In genomic region chr20:40562031-40562430, GRCh38 we compare ENCODE assay signal across 12 cellular contexts.
DNase-seq lines count a peak whose midpoint lies in the region; ATAC-seq and TF ChIP-seq lines count a peak whose summit lies in the region.
"Had no signal": no experiment of that assay in that cellular context is flagged by ENCODE, and none has a peak within 500 bp of the region (broad histone marks: within the 10 kb centered on the region; RNA-seq: fewer than 3 reads in every experiment).

No MANE protein-coding gene starts in this region.

- H3K4me3 Mint-ChIP-seq in mesothelial cell of epicardium: no peak overlapping the region
- H3K4me3 Mint-ChIP-seq: CD8-positive, alpha-beta memory T cell had no signal

- H3K9me3 Mint-ChIP-seq in mesothelial cell of epicardium: no peaks in the 10 kb centered on the region
- H3K9me3 Mint-ChIP-seq: CD8-positive, alpha-beta memory T cell had no signal

- no peak for ATAC-seq in HG02973 (IDR thresholded peaks at IDR 0.05; ENCODE audit: unreplicated experiment)
- ATAC-seq in GM18907 (IDR thresholded peaks at IDR 0.05; ENCODE audit: unreplicated experiment): no peak
- ATAC-seq in HG03196 (IDR thresholded peaks at IDR 0.05; ENCODE audit: unreplicated experiment): no peak

- H3K4me1 Mint-ChIP-seq in mesothelial cell of epicardium: peaks cover 19% of the 10 kb centered on the region
- H3K4me1 Mint-ChIP-seq: CD8-positive, alpha-beta memory T cell had no signal

- H3K36me3 Mint-ChIP-seq in mesothelial cell of epicardium: no peaks in the 10 kb centered on the region
- H3K36me3 Mint-ChIP-seq: CD8-positive, alpha-beta memory T cell had no signal

- peaks cover 7% of the 10 kb centered on the region for H3K27me3 Mint-ChIP-seq in mesothelial cell of epicardium (ENCODE audit: low read depth)

- TF ChIP-seq CTCF in fibroblast of mammary gland (conservative IDR thresholded peaks at IDR 0.05; ENCODE audit: control insufficient read depth, insufficient read depth, low read depth, low read length): no peak
- TF ChIP-seq CTCF in mesothelial cell of epicardium (IDR thresholded peaks at IDR 0.05; ENCODE audit: unreplicated experiment): no peak

- no peak overlapping the region for H3K27ac Mint-ChIP-seq in mesothelial cell of epicardium
- H3K27ac Mint-ChIP-seq: CD8-positive, alpha-beta memory T cell had no signal

- peak; percentile 56 for DNase-seq in H4 (ENCODE audit: low spot score)
- DNase-seq in SW480 (ENCODE audit: low spot score): peak; percentile 93
- DNase-seq in fibroblast of mammary gland (ENCODE audit: low read depth): peak; percentile 42
- peak; percentile 27 for DNase-seq in renal cortical epithelial cell (ENCODE audit: low read depth)
- no peak for DNase-seq in mesothelial cell of epicardium (ENCODE audit: low spot score in 2 of 2, unreplicated experiment in 2 of 2)
- DNase-seq: CD8-positive, alpha-beta memory T cell; effector CD4-positive, alpha-beta T cell; NCI-H187 treated with DMSO at 0.1 percent for 48 hours had no signal

- H3K4me3 ChIP-seq in fibroblast of mammary gland (ENCODE audit: control insufficient read depth, low read depth, low read length): no peak overlapping the region
- H3K4me3 ChIP-seq: skin epidermis had no signal

Comparison
In these comparisons a context has a peak if more than half of its experiments do, and no peak if none do; other contexts are left out.
1. DNase-seq: peak in H4 (single experiment), SW480 (single experiment), fibroblast of mammary gland (single experiment) and renal cortical epithelial cell (single experiment); none in mesothelial cell of epicardium (0 of 2).